1 cellular context compared by ENCODE assay signal in genomic region chr1:198320748-198321147, GRCh38.
TF ChIP-seq lines count a peak whose summit lies in the region.

No MANE protein-coding gene starts in this region.

TF ChIP-seq in GM12878, 131 proteins besides CTCF, POLR2A, EP300 and RAD21:
- no peak for TF ChIP-seq MTA2 (IDR thresholded peaks at IDR 0.05; ENCODE audit: low read depth)
- TF ChIP-seq YBX1 (IDR thresholded peaks at IDR 0.05): no peak
- TF ChIP-seq RAD51 (IDR thresholded peaks at IDR 0.05): no peak
- TF ChIP-seq, protein P1, sequence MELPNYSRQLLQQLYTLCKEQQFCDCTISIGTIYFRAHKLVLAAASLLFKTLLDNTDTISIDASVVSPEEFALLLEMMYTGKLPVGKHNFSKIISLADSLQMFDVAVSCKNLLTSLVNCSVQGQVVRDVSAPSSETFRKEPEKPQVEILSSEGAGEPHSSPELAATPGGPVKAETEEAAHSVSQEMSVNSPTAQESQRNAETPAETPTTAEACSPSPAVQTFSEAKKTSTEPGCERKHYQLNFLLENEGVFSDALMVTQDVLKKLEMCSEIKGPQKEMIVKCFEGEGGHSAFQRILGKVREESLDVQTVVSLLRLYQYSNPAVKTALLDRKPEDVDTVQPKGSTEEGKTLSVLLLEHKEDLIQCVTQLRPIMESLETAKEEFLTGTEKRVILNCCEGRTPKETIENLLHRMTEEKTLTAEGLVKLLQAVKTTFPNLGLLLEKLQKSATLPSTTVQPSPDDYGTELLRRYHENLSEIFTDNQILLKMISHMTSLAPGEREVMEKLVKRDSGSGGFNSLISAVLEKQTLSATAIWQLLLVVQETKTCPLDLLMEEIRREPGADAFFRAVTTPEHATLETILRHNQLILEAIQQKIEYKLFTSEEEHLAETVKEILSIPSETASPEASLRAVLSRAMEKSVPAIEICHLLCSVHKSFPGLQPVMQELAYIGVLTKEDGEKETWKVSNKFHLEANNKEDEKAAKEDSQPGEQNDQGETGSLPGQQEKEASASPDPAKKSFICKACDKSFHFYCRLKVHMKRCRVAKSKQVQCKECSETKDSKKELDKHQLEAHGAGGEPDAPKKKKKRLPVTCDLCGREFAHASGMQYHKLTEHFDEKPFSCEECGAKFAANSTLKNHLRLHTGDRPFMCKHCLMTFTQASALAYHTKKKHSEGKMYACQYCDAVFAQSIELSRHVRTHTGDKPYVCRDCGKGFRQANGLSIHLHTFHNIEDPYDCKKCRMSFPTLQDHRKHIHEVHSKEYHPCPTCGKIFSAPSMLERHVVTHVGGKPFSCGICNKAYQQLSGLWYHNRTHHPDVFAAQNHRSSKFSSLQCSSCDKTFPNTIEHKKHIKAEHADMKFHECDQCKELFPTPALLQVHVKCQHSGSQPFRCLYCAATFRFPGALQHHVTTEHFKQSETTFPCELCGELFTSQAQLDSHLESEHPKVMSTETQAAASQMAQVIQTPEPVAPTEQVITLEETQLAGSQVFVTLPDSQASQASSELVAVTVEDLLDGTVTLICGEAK (IDR thresholded peaks at IDR 0.05; ENCODE audit: borderline replicate concordance): no peak
- no peak for TF ChIP-seq RFX5 (IDR thresholded peaks at IDR 0.05; ENCODE audit: low read depth, low read length)
- TF ChIP-seq NR2F1 (conservative IDR thresholded peaks at IDR 0.05): no peak
